1 cellular context compared by ENCODE assay signal in the genomic region with DNA sequence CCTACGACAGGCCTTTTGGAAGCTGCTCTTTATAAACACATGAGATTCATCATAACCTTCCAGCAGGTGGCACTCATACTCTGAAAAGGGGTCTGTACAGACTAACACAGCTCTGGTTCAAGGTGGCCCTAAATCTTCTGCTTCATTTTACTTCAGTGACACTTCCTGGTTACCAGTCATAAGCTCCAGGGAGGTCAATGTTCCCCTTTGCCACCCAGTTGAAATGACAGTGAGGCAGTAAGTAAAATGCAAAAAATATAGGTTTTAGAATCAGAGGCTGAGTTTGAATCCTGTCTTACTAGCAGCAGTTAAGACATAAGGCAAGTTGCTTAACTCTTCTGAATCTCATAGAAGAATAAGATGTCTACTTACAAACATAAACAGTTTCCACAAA.
TF ChIP-seq lines count a peak whose summit lies in the region.

No MANE protein-coding gene starts in this region.

TF ChIP-seq in GM12878, 131 proteins besides CTCF, POLR2A, EP300 and RAD21 (continued from another document and continues in another):
- TF ChIP-seq ZNF592 (IDR thresholded peaks at IDR 0.05) (no peak), SPI1 (IDR thresholded peaks at IDR 0.05; ENCODE audit: borderline replicate concordance, insufficient read depth, low read depth, low read length) (no peak; the same call in 1 of the 2 replicates), SIX5 (IDR thresholded peaks at IDR 0.05; ENCODE audit: low read depth, low read length, severe bottlenecking) (no peak), CBX3 (IDR thresholded peaks at IDR 0.05; ENCODE audit: borderline replicate concordance, low read depth) (no peak), ZBED1 (IDR thresholded peaks at IDR 0.05; ENCODE audit: borderline replicate concordance) (no peak), MTA2 (IDR thresholded peaks at IDR 0.05; ENCODE audit: low read depth) (no peak), TCF7 (IDR thresholded peaks at IDR 0.05; ENCODE audit: borderline replicate concordance) (no peak), TBL1XR1 (IDR thresholded peaks at IDR 0.05; ENCODE audit: low read depth, low read length) (no peak), NFYA (IDR thresholded peaks at IDR 0.05; ENCODE audit: borderline replicate concordance, low read depth, low read length) (no peak), RELA (IDR thresholded peaks at IDR 0.05; ENCODE audit: borderline replicate concordance, partially characterized antibody) (peak; percentile 14), BCLAF1 (IDR thresholded peaks at IDR 0.05) (no peak), ZNF217 (IDR thresholded peaks at IDR 0.05) (no peak), SMAD5 (IDR thresholded peaks at IDR 0.05; ENCODE audit: low read depth) (no peak), CHD2 (IDR thresholded peaks at IDR 0.05; ENCODE audit: borderline replicate concordance, low read depth, low read length) (no peak), FOXK2 (IDR thresholded peaks at IDR 0.05) (no peak), MEF2B (IDR thresholded peaks at IDR 0.05; ENCODE audit: partially characterized antibody, poor library complexity, severe bottlenecking) (no peak), SREBF1 (IDR thresholded peaks at IDR 0.05; ENCODE audit: low read length) (no peak), RB1 (IDR thresholded peaks at IDR 0.05; ENCODE audit: borderline replicate concordance) (peak; percentile 65; the same call in 1 of the 2 replicates), MEF2A (IDR thresholded peaks at IDR 0.05; ENCODE audit: insufficient read depth, low read depth, low read length) (no peak), TARDBP (IDR thresholded peaks at IDR 0.05; ENCODE audit: borderline replicate concordance) (no peak), CBFB (IDR thresholded peaks at IDR 0.05; ENCODE audit: low read depth) (no peak), MYB (IDR thresholded peaks at IDR 0.05; ENCODE audit: borderline replicate concordance, low read depth, low read length) (no peak), SP1 (IDR thresholded peaks at IDR 0.05; ENCODE audit: low read depth, low read length) (no peak), IKZF2 (IDR thresholded peaks at IDR 0.05) (no peak), POLR2AphosphoS2 (IDR thresholded peaks at IDR 0.05; ENCODE audit: low read depth, low read length) (no peak), RELB (IDR thresholded peaks at IDR 0.05; ENCODE audit: low read depth) (no peak), ZNF384 (IDR thresholded peaks at IDR 0.05; ENCODE audit: borderline replicate concordance, low read depth, low read length) (no peak; the same call in 1 of the 2 replicates), ATF7 (IDR thresholded peaks at IDR 0.05; ENCODE audit: low read depth) (no peak), IKZF1 (conservative IDR thresholded peaks at IDR 0.05) (no peak), NBN (IDR thresholded peaks at IDR 0.05) (0 out of 2 replicates have a peak, but pooled peaks have one; percentile 27), KAT2A (conservative IDR thresholded peaks at IDR 0.05; ENCODE audit: control insufficient read depth, low read depth, low read length) (no peak), NFIC (IDR thresholded peaks at IDR 0.05; ENCODE audit: low read depth, low read length) (no peak), HCFC1 (IDR thresholded peaks at IDR 0.05; ENCODE audit: low read length) (no peak), DPF2 (IDR thresholded peaks at IDR 0.05) (no peak), ZBTB40 (IDR thresholded peaks at IDR 0.05; ENCODE audit: borderline replicate concordance) (no peak), RFX5 (IDR thresholded peaks at IDR 0.05; ENCODE audit: low read depth, low read length) (no peak), ZNF24 (IDR thresholded peaks at IDR 0.05) (no peak), ZSCAN29 (IDR thresholded peaks at IDR 0.05) (no peak), CHD1 (IDR thresholded peaks at IDR 0.05; ENCODE audit: low read depth, low read length) (no peak), MXI1 (IDR thresholded peaks at IDR 0.05; ENCODE audit: low read depth, low read length) (no peak)
- TF ChIP-seq, protein P1, sequence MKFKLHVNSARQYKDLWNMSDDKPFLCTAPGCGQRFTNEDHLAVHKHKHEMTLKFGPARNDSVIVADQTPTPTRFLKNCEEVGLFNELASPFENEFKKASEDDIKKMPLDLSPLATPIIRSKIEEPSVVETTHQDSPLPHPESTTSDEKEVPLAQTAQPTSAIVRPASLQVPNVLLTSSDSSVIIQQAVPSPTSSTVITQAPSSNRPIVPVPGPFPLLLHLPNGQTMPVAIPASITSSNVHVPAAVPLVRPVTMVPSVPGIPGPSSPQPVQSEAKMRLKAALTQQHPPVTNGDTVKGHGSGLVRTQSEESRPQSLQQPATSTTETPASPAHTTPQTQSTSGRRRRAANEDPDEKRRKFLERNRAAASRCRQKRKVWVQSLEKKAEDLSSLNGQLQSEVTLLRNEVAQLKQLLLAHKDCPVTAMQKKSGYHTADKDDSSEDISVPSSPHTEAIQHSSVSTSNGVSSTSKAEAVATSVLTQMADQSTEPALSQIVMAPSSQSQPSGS (IDR thresholded peaks at IDR 0.05; ENCODE audit: low read length): peak; percentile 39; the same call in 1 of the 2 replicates
- TF ChIP-seq, protein P2, sequence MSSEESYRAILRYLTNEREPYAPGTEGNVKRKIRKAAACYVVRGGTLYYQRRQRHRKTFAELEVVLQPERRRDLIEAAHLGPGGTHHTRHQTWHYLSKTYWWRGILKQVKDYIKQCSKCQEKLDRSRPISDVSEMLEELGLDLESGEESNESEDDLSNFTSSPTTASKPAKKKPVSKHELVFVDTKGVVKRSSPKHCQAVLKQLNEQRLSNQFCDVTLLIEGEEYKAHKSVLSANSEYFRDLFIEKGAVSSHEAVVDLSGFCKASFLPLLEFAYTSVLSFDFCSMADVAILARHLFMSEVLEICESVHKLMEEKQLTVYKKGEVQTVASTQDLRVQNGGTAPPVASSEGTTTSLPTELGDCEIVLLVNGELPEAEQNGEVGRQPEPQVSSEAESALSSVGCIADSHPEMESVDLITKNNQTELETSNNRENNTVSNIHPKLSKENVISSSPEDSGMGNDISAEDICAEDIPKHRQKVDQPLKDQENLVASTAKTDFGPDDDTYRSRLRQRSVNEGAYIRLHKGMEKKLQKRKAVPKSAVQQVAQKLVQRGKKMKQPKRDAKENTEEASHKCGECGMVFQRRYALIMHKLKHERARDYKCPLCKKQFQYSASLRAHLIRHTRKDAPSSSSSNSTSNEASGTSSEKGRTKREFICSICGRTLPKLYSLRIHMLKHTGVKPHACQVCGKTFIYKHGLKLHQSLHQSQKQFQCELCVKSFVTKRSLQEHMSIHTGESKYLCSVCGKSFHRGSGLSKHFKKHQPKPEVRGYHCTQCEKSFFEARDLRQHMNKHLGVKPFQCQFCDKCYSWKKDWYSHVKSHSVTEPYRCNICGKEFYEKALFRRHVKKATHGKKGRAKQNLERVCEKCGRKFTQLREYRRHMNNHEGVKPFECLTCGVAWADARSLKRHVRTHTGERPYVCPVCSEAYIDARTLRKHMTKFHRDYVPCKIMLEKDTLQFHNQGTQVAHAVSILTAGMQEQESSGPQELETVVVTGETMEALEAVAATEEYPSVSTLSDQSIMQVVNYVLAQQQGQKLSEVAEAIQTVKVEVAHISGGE (CRISPR knock-in tag; IDR thresholded peaks at IDR 0.05): no peak
- TF ChIP-seq, protein P3, sequence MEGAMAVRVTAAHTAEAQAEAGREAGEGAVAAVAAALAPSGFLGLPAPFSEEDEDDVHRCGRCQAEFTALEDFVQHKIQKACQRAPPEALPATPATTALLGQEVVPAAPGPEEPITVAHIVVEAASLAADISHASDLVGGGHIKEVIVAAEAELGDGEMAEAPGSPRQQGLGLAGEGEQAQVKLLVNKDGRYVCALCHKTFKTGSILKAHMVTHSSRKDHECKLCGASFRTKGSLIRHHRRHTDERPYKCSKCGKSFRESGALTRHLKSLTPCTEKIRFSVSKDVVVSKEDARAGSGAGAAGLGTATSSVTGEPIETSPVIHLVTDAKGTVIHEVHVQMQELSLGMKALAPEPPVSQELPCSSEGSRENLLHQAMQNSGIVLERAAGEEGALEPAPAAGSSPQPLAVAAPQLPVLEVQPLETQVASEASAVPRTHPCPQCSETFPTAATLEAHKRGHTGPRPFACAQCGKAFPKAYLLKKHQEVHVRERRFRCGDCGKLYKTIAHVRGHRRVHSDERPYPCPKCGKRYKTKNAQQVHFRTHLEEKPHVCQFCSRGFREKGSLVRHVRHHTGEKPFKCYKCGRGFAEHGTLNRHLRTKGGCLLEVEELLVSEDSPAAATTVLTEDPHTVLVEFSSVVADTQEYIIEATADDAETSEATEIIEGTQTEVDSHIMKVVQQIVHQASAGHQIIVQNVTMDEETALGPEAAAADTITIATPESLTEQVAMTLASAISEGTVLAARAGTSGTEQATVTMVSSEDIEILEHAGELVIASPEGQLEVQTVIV (IDR thresholded peaks at IDR 0.05; ENCODE audit: borderline replicate concordance, partially characterized antibody): peak; percentile 23
